30 cellular contexts compared by ENCODE assay signal in genomic region chr4:6427439-6428090, GRCh38. TPM values are rescaled to one million over a fixed set of nuclear protein-coding genes. Genes with fewer than 3 reads are reported as not detected.
DNase-seq lines count a peak whose midpoint lies in the region; ATAC-seq, FAIRE-seq and TF ChIP-seq lines count a peak whose summit lies in the region.
"Had no signal": no experiment of that assay in that cellular context is flagged by ENCODE, and none has a peak within 500 bp of the region (broad histone marks: within the 10 kb centered on the region; RNA-seq: fewer than 3 reads in every experiment).

No MANE protein-coding gene starts in this region.

- H3K9me2 ChIP-seq in GM23338 (ENCODE audit: insufficient read depth), result no peaks in the 10 kb centered on the region

- CTCF ChIA-PET in WTC11 (lab: Charles Lee), result interaction anchor here (0.6 to 2.5 kb wide), 10 partner anchors 9 to 122 kb away, joined by 3 to 14 read pairs (median 5); no protein-coding TSS in a partner anchor

- ATAC-seq in GM23338 (peak; percentile 87), WTC11 (peak; percentile 74), GM19351 (IDR thresholded peaks at IDR 0.05; ENCODE audit: unreplicated experiment) (no peak), natural killer cell (no peak)
- ATAC-seq: activated T-cell treated with anti-CD3 and anti-CD28 coated beads, Interleukin-2, amount 50 U/mL, for 72 hours; lower lobe of right lung; natural killer cell treated with Interleukin-12 subunit alpha and Interleukin-12 subunit beta and Interleukin-15 and Interleukin-18, amount 100 ng/mL, for 72 hours; right cardiac atrium had no signal

- TF ChIP-seq CTCF in GM23338 (conservative IDR thresholded peaks at IDR 0.05; ENCODE audit: low read depth in 2 of 2), result peak; percentile 13 to 59; a peak in 2 of 4 replicates
- TF ChIP-seq CTCF in WTC11 (IDR thresholded peaks at IDR 0.05), result no peak
- TF ChIP-seq CTCF in kidney (IDR thresholded peaks at IDR 0.05; ENCODE audit: borderline replicate concordance, extremely low read depth, insufficient read depth), result no peak
- TF ChIP-seq CTCF in natural killer cell (IDR thresholded peaks at IDR 0.05), result no peak

- no peak overlapping the region for H3K27ac ChIP-seq in GM23338 (ENCODE audit: low read depth)
- H3K27ac ChIP-seq in kidney (ENCODE audit: low read depth in 2 of 2, low read length in 2 of 2), result no peak overlapping the region
- H3K27ac ChIP-seq: colonic mucosa, lower lobe of right lung, ovary, SJSA1, tibial nerve had no signal

- H3K4me1 ChIP-seq in GM23338 (ENCODE audit: insufficient read depth), result no peaks in the 10 kb centered on the region
- no peaks in the 10 kb centered on the region for H3K4me1 ChIP-seq in kidney (ENCODE audit: control insufficient read depth in 1 of 2, insufficient read depth in 1 of 2, low read depth in 1 of 2, low read length in 2 of 2)
- H3K4me1 ChIP-seq: colonic mucosa, lower lobe of right lung, SJSA1, tibial nerve had no signal

- no peak overlapping the region for H3K4me3 Mint-ChIP-seq in GM23338
- H3K4me3 Mint-ChIP-seq in WTC11, result no peak overlapping the region
- no peak overlapping the region for H3K4me3 Mint-ChIP-seq in natural killer cell
- H3K4me3 Mint-ChIP-seq: activated naive CD4-positive, alpha-beta T cell treated with anti-CD3 and anti-CD28 coated beads, Interleukin-2, amount 10 ng/mL, durations not matched to agents 7 days and 5 days; activated T-cell treated with anti-CD3 and anti-CD28 coated beads, Interleukin-2, amount 50 U/mL, for 72 hours; natural killer cell treated with Interleukin-12 subunit alpha and Interleukin-12 subunit beta and Interleukin-15 and Interleukin-18, amount 100 ng/mL, for 72 hours had no signal

- H4K20me1 ChIP-seq in GM23338 (replicated peaks; ENCODE audit: insufficient read depth), result no peaks in the 10 kb centered on the region

- intact Hi-C loops in kidney (cut with DNase I) (no loop called here), natural killer cell (cut with micrococcal nuclease) (no loop called here)

- no peaks in the 10 kb centered on the region for H3K27me3 ChIP-seq in GM23338 (ENCODE audit: insufficient read depth)
- H3K27me3 ChIP-seq: colonic mucosa, ovary, SJSA1, tibial nerve had no signal

- POLR2A ChIA-PET in WTC11 (lab: Charles Lee), result no interaction called here

- H3K36me3 ChIP-seq in GM23338 (ENCODE audit: insufficient read depth) (no peaks in the 10 kb centered on the region), kidney (ENCODE audit: control insufficient read depth in 1 of 2, insufficient read depth in 2 of 2, low read length in 2 of 2) (no peaks in the 10 kb centered on the region)
- H3K36me3 ChIP-seq: colonic mucosa, lower lobe of right lung, ovary, SJSA1, tibial nerve had no signal

- H3K36me3 Mint-ChIP-seq in GM23338 (ENCODE audit: low read depth) (no peaks in the 10 kb centered on the region), WTC11 (no peaks in the 10 kb centered on the region), natural killer cell (no peaks in the 10 kb centered on the region)
- H3K36me3 Mint-ChIP-seq: activated naive CD4-positive, alpha-beta T cell treated with anti-CD3 and anti-CD28 coated beads, Interleukin-2, amount 10 ng/mL, durations not matched to agents 7 days and 5 days; natural killer cell treated with Interleukin-12 subunit alpha and Interleukin-12 subunit beta and Interleukin-15 and Interleukin-18, amount 100 ng/mL, for 72 hours had no signal

- H3F3A ChIP-seq in GM23338 (replicated peaks; ENCODE audit: low read depth), result no peaks in the 10 kb centered on the region

- H3K27me3 Mint-ChIP-seq in GM23338 (ENCODE audit: insufficient read depth, low read depth, poor library complexity) (peaks cover 6% of the 10 kb centered on the region), WTC11 (ENCODE audit: low read depth) (no peaks in the 10 kb centered on the region), natural killer cell (ENCODE audit: low read depth in 2 of 2) (peaks cover 17 to 21% of the 10 kb centered on the region in 2 donors)
- H3K27me3 Mint-ChIP-seq: activated naive CD4-positive, alpha-beta T cell treated with anti-CD3 and anti-CD28 coated beads, Interleukin-2, amount 10 ng/mL, durations not matched to agents 7 days and 5 days had no signal

- H3K9me3 ChIP-seq in kidney (ENCODE audit: control insufficient read depth in 1 of 2, low read length in 2 of 2), result no peaks in the 10 kb centered on the region
- H3K9me3 ChIP-seq: colonic mucosa, lower lobe of right lung, ovary, SJSA1 had no signal

- no peak overlapping the region for H3K9ac ChIP-seq in kidney (ENCODE audit: low read length in 2 of 2)

- no peak overlapping the region for H3K4me2 ChIP-seq in GM23338

- H3K79me2 ChIP-seq in GM23338 (replicated peaks; ENCODE audit: insufficient read depth), result no peaks in the 10 kb centered on the region

- H3K4me1 Mint-ChIP-seq in GM23338 (no peaks in the 10 kb centered on the region), WTC11 (no peaks in the 10 kb centered on the region), natural killer cell (peaks cover 17 to 18% of the 10 kb centered on the region in 2 donors)
- H3K4me1 Mint-ChIP-seq: activated naive CD4-positive, alpha-beta T cell treated with anti-CD3 and anti-CD28 coated beads, Interleukin-2, amount 10 ng/mL, durations not matched to agents 7 days and 5 days had no signal

- H3K4me3 ChIP-seq in GM23338 (no peak overlapping the region), kidney (ENCODE audit: low read length in 2 of 2) (no peak overlapping the region)
- H3K4me3 ChIP-seq: colonic mucosa, lower lobe of right lung, ovary, SJSA1, tibial nerve had no signal

- H2AFZ ChIP-seq in GM23338, result no peak overlapping the region

- H3K9me3 Mint-ChIP-seq in GM23338 (no peaks in the 10 kb centered on the region; the same call in 2 of the 3 replicates), WTC11 (0 out of 2 replicates have a peak, but pooled peaks cover 3% of the 10 kb centered on the region), natural killer cell (no peaks in the 10 kb centered on the region)
- H3K9me3 Mint-ChIP-seq: activated naive CD4-positive, alpha-beta T cell treated with anti-CD3 and anti-CD28 coated beads, Interleukin-2, amount 10 ng/mL, durations not matched to agents 7 days and 5 days; activated T-cell treated with anti-CD3 and anti-CD28 coated beads, Interleukin-2, amount 50 U/mL, for 72 hours; natural killer cell treated with Interleukin-12 subunit alpha and Interleukin-12 subunit beta and Interleukin-15 and Interleukin-18, amount 100 ng/mL, for 72 hours had no signal

- no peak overlapping the region for H3K27ac Mint-ChIP-seq in GM23338
- no peak overlapping the region for H3K27ac Mint-ChIP-seq in WTC11
- H3K27ac Mint-ChIP-seq in natural killer cell, result no peak overlapping the region
- H3K27ac Mint-ChIP-seq: activated naive CD4-positive, alpha-beta T cell treated with anti-CD3 and anti-CD28 coated beads, Interleukin-2, amount 10 ng/mL, durations not matched to agents 7 days and 5 days; activated T-cell treated with anti-CD3 and anti-CD28 coated beads, Interleukin-2, amount 50 U/mL, for 72 hours; natural killer cell treated with Interleukin-12 subunit alpha and Interleukin-12 subunit beta and Interleukin-15 and Interleukin-18, amount 100 ng/mL, for 72 hours had no signal

- DNase-seq in D341Med (ENCODE audit: low spot score) (peak; percentile 67), GM23338 (ENCODE audit: low spot score) (peak; percentile 42), WTC11 (ENCODE audit: low spot score) (no peak), kidney (peak; percentile 36), natural killer cell (no peak), H4 (ENCODE audit: low spot score) (no peak)
- DNase-seq: activated CD4-positive, alpha-beta T cell treated with anti-CD3 and anti-CD28 coated beads, Interleukin-2, amount 50 U/mL, for 4 hours; activated naive CD4-positive, alpha-beta T cell treated with anti-CD3 and anti-CD28 coated beads, Interleukin-2, amount 10 ng/mL, durations not matched to agents 7 days and 5 days; activated T-cell treated with anti-CD3 and anti-CD28 coated beads, Interleukin-2, amount 50 U/mL, for 72 hours; amniotic stem cell; colonic mucosa; effector CD8-positive, alpha-beta T cell; EL; glutamatergic neuron; HCEC 1CT; KBM-7; kidney glomerular epithelial cell; lower lobe of right lung; NCI-H146; NCI-H2171 treated with DMSO at 0.1 percent for 48 hours; NCI-H510A treated with DMSO at 0.1 percent for 48 hours; ovary; right cardiac atrium; T-helper 1 cell had no signal

- FAIRE-seq in kidney (lab: Jason Lieb, UNC), result no peak

TF ChIP-seq in GM23338, 12 proteins besides CTCF, POLR2A, EP300 and RAD21 (continues in another document):
- TF ChIP-seq EZH2phosphoT487 (IDR thresholded peaks at IDR 0.05; ENCODE audit: unreplicated experiment) (no peak), ZNF114 (CRISPR knock-in tag; IDR thresholded peaks at IDR 0.05) (no peak), CREB1 (CRISPR knock-in tag; IDR thresholded peaks at IDR 0.05; ENCODE audit: low read depth) (no peak), ETS1 (IDR thresholded peaks at IDR 0.05) (no peak)

TF ChIP-seq in WTC11, 78 proteins besides CTCF, POLR2A, EP300 and RAD21 (continues in another document):
- TF ChIP-seq, protein P1, sequence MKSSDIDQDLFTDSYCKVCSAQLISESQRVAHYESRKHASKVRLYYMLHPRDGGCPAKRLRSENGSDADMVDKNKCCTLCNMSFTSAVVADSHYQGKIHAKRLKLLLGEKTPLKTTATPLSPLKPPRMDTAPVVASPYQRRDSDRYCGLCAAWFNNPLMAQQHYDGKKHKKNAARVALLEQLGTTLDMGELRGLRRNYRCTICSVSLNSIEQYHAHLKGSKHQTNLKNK (CRISPR knock-in tag; IDR thresholded peaks at IDR 0.05), result no peak
- no peak for TF ChIP-seq FOXJ3 (CRISPR knock-in tag; IDR thresholded peaks at IDR 0.05; ENCODE audit: borderline replicate concordance)
- TF ChIP-seq ATF3 (CRISPR knock-in tag; conservative IDR thresholded peaks at IDR 0.05), result no peak
- TF ChIP-seq ZNF423 (CRISPR knock-in tag; IDR thresholded peaks at IDR 0.05), result no peak

RNA-seq across cellular contexts. Expression of gene PPP2R2C, which starts 44.8 kb away (rescaled TPM):
- 7.6 and 9.2 TPM in 2 replicates for total RNA-seq in GM23338 (2014; rRNA removed; shearing (Covaris generic))
- polyA plus RNA-seq in GM23338 (2016; fragmentation: Nextera tagmentation; extraction: Ambion mirVana) (0.77 and 1.3 TPM in 2 replicates), kidney (ENCODE audit: insufficient read depth, low read depth, low replicate concordance) (0.39 TPM)
- total RNA-seq in WTC11 (2021) (9.0 to 11.5 TPM (median 9.4 TPM) in 3 replicates), kidney (0.82 TPM), natural killer cell (not detected)
- 0.91 and 1.3 TPM in 2 replicates for total RNA-seq in H4 (2014; rRNA removed; shearing (Covaris generic))
- total RNA-seq: activated T-cell treated with anti-CD3 and anti-CD28 coated beads, Interleukin-2, amount 50 U/mL, for 72 hours; epithelial cell of proximal tubule; lower lobe of right lung; mononuclear cell; natural killer cell treated with Interleukin-12 subunit alpha and Interleukin-12 subunit beta and Interleukin-15 and Interleukin-18, amount 100 ng/mL, for 72 hours; SJSA1 had no signal

Comparison
In these comparisons a context has a peak if more than half of its experiments do, and no peak if none do; other contexts are left out.
1. DNase-seq: peak in D341Med (single experiment), GM23338 (single experiment) and kidney (single experiment); none in WTC11 (single experiment), natural killer cell (single experiment) and H4 (single experiment).
2. ATAC-seq: peak in GM23338 (single experiment) and WTC11 (single experiment); none in GM19351 (single experiment) and natural killer cell (0 of 3).
3. CTCF ChIP-seq: peak in GM23338 (2 of 2); none in WTC11 (single experiment), kidney (single experiment) and natural killer cell (single experiment).